Comparison of ENCODE assay signal across 10 cellular contexts in the genomic region with DNA sequence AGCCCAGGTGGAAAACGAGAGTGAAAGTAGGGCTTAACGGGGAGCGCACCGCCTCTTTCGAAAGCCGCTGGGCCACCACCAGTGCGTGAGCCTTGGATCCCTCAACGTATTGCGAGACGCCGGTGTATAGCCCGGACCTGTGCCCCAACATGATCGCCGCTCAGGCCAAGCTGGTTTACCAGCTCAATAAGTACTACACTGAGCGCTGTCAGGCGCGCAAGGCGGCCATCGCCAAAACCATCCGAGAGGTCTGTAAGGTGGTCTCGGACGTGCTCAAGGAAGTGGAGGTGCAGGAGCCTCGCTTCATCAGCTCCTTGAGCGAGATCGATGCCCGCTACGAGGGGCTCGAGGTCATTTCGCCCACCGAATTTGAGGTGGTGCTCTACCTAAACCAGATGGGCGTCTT.
DNase-seq lines count a peak whose midpoint lies in the region; ATAC-seq and TF ChIP-seq lines count a peak whose summit lies in the region.
"Had no signal": no experiment of that assay in that cellular context is flagged by ENCODE, and none has a peak within 500 bp of the region (broad histone marks: within the 10 kb centered on the region; RNA-seq: fewer than 3 reads in every experiment).

No MANE protein-coding gene starts in this region.

- H3K4me3 ChIP-seq in choroid plexus epithelial cell (ENCODE audit: low read depth, low read length) (peak overlapping the region; percentile 75), iPS-18a (ENCODE audit: low read length) (peak overlapping the region; percentile 73), retinal pigment epithelial cell (ENCODE audit: low read length) (peak overlapping the region; percentile 89)

- POLR2A ChIA-PET in GM10248 (lab: Yijun Ruan, JAX) = no interaction called here

- H3K4me1 ChIP-seq in iPS-18a (ENCODE audit: control insufficient read depth, low read depth, low read length) = peaks cover 19% of the 10 kb centered on the region

- CTCF ChIA-PET in GM10248 (lab: Yijun Ruan, JAX) = no interaction called here

- TF ChIP-seq CTCF in GM10248 (IDR thresholded peaks at IDR 0.05; ENCODE audit: control extremely low read depth, extremely low read depth, low read depth, missing control alignments) (no peak), choroid plexus epithelial cell (conservative IDR thresholded peaks at IDR 0.05; ENCODE audit: low read depth, low read length) (no peak), retinal pigment epithelial cell (conservative IDR thresholded peaks at IDR 0.05; ENCODE audit: low read depth, low read length) (no peak)

- H3K27me3 ChIP-seq in iPS-18a (ENCODE audit: control insufficient read depth, insufficient read depth, low read length) = peaks cover 86% of the 10 kb centered on the region

- no peak overlapping the region for H3K27ac ChIP-seq in iPS-18a (ENCODE audit: low read length)

- no peak for ATAC-seq in HG03432 (IDR thresholded peaks at IDR 0.05; ENCODE audit: unreplicated experiment)
- ATAC-seq in HG02642 (IDR thresholded peaks at IDR 0.05; ENCODE audit: poor library complexity, unreplicated experiment) = no peak

- H3K9me3 ChIP-seq in iPS-18a (ENCODE audit: control insufficient read depth, low read depth, low read length) = no peaks in the 10 kb centered on the region

- no peaks in the 10 kb centered on the region for H3K36me3 ChIP-seq in iPS-18a (ENCODE audit: control insufficient read depth, low read depth, low read length)

- H3K9ac ChIP-seq in iPS-18a (ENCODE audit: low read length) = no peak overlapping the region

- DNase-seq in GM10248 (ENCODE audit: extremely low spot score) = peak; percentile 5
- DNase-seq in choroid plexus epithelial cell (ENCODE audit: low read depth) = peak; percentile 52
- DNase-seq in retinal pigment epithelial cell (ENCODE audit: low read depth) = no peak
- DNase-seq in NCI-H748 (lab: John Stamatoyannopoulos, UW; ENCODE audit: unreplicated experiment) = no peak
- no peak for DNase-seq in KG1 (lab: John Stamatoyannopoulos, UW)
- DNase-seq: activated CD4-positive, alpha-beta T cell treated with anti-CD3 and anti-CD28 coated beads for 4 hours; NCI-H1436 treated with DMSO at 0.1 percent for 48 hours had no signal

Comparison
In these comparisons a context has a peak if more than half of its experiments do, and no peak if none do; other contexts are left out.
1. DNase-seq: peak in GM10248 (single experiment) and choroid plexus epithelial cell (single experiment); none in retinal pigment epithelial cell (single experiment), NCI-H748 (single experiment) and KG1 (single experiment).
2. Peak in every context shown above with its lines, with median percentiles within 50 percentile points of each other: H3K4me3 ChIP-seq.